8 cellular contexts compared by ENCODE assay signal in the genomic region with DNA sequence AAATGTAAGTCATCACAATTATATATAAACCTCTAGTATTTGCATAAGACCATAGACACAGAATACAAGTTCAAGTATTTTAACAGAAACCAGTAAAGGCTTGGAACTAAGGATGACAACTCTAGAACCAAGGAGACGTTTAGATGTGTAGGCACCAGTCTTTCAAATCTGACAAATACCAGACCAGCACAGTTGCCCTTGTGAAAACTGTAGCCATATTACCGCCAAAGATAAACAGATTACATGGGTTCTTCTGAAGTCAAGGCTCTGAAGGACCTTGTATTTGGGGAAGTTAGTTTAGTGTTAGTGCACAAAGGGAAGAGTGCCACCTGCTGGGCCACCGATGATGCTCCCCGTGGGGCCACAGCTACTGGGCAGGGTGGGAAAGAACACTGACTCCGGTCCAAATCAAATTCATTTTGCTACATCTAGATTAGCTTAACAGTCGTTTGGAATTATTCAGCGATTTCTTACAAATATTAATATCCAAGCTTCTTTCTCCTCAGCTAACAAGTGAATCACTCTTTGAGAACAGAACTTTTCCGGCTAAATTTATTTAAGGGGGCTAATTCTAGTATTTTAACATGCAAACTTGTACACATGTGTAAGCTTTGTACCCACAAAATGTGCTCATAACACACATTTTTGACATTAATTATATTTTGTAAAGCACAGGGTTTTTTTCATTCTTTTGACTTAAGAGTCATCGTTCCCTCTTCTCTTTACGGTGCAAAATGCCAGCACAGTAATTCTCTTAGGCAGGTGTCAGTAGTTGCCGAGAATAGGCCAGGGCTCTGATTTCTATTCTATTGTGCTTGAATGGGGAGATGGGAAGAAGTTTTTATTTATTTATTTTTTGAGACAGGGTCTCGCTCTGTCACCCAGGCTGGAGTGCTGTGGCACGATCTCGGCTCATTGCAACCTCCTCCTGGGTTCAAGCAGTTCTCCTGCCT. TPM values are rescaled to one million over a fixed set of nuclear protein-coding genes. Genes with fewer than 3 reads are reported as not detected.
DNase-seq lines count a peak whose midpoint lies in the region; ATAC-seq and TF ChIP-seq lines count a peak whose summit lies in the region.

No MANE protein-coding gene starts in this region.

- TF ChIP-seq POLR2A in gastrocnemius medialis (IDR thresholded peaks at IDR 0.05): no peak

- H3K27me3 Mint-ChIP-seq in T-cell: peaks cover 5 to 29% of the 10 kb centered on the region in 2 donors

- peaks cover 0 to 7% (median 5%) of the 10 kb centered on the region in 3 donors for H3K4me1 Mint-ChIP-seq in T-cell

- CTCF ChIA-PET in T-cell (lab: Charles Lee): interaction anchor here (0.5 to 5.4 kb wide), 29 partner anchors 9 to 1403 kb away, joined by 3 to 96 read pairs (median 3); a partner anchor contains a TSS

- no peak overlapping the region for H3K4me3 ChIP-seq in left ventricle myocardium inferior
- no peak overlapping the region for H3K4me3 ChIP-seq in gastrocnemius medialis

- TF ChIP-seq CTCF in left ventricle myocardium inferior (IDR thresholded peaks at IDR 0.05; ENCODE audit: borderline replicate concordance) (peak; percentile 97), gastrocnemius medialis (IDR thresholded peaks at IDR 0.05 in 4 of 5, conservative IDR thresholded peaks at IDR 0.05 in 1 of 5) (peak; percentile 89 to 96 (median 93))

- DNase-seq in NCI-H128 (lab: John Stamatoyannopoulos, UW; ENCODE audit: unreplicated experiment) (peak; percentile 21), T-cell (peak; percentile 40 to 79 (median 66)), left ventricle myocardium inferior (peak; percentile 80), gastrocnemius medialis (peak; percentile 60 to 71), cortex of kidney (lab: John Stamatoyannopoulos, UW) (no peak)
- DNase-seq in activated naive CD8-positive, alpha-beta T cell treated with anti-CD3 and anti-CD28 coated beads, Interleukin-2, amount 50 U/mL, for 16 hours (ENCODE audit: low read depth, low spot score): peak; percentile 46

- POLR2A ChIA-PET in T-cell (lab: Charles Lee): interaction anchor here in 1 of 2 donors (0.7 to 1.1 kb wide), 2 partner anchors 11 to 173 kb away, joined by 3 to 6 read pairs; no protein-coding TSS in a partner anchor

- in situ Hi-C loops in gastrocnemius medialis (cut with MboI; ENCODE audit: low sequenced_read_pairs in 4 of 4): loop anchor here in 3 of 4 donors (5.0 kb wide), 1 partner anchor 175 kb away; no protein-coding TSS in a partner anchor

- H3K9me3 ChIP-seq in left ventricle myocardium inferior (replicated peaks): no peaks in the 10 kb centered on the region
- H3K9me3 ChIP-seq in gastrocnemius medialis: no peaks in the 10 kb centered on the region

- H3K36me3 ChIP-seq in left ventricle myocardium inferior: no peaks in the 10 kb centered on the region
- no peaks in the 10 kb centered on the region for H3K36me3 ChIP-seq in gastrocnemius medialis

- H3K27ac Mint-ChIP-seq in T-cell: no peak overlapping the region

- peaks cover 11% of the 10 kb centered on the region for H3K4me1 ChIP-seq in left ventricle myocardium inferior
- peaks cover 6% of the 10 kb centered on the region in 2 donors for H3K4me1 ChIP-seq in gastrocnemius medialis

- ATAC-seq in GM18498 (IDR thresholded peaks at IDR 0.05; ENCODE audit: unreplicated experiment) (peak; percentile 96), HG02763 (IDR thresholded peaks at IDR 0.05; ENCODE audit: unreplicated experiment) (peak; percentile 92), T-cell (replicated peaks in 1 of 4) (peak; percentile 90 to 99 (median 92)), gastrocnemius medialis (peak; percentile 93 to 99)

- H3K27me3 ChIP-seq in left ventricle myocardium inferior (ENCODE audit: low read depth) (no peaks in the 10 kb centered on the region), gastrocnemius medialis (no peaks in the 10 kb centered on the region)

- H3K9me3 Mint-ChIP-seq in T-cell: no peaks in the 10 kb centered on the region

- H3K27ac ChIP-seq in left ventricle myocardium inferior (replicated peaks) (no peak overlapping the region), gastrocnemius medialis (no peak overlapping the region)

- intact Hi-C loops in left ventricle myocardium inferior (cut with micrococcal nuclease) (no loop called here), gastrocnemius medialis (cut with DNase I; ENCODE audit: low total_unique reads) (loop anchor here (1.0 to 2.0 kb wide), 2 partner anchors 177 to 227 kb away; a partner anchor contains a TSS)

- no peak overlapping the region for H3K4me3 Mint-ChIP-seq in T-cell

- H3K36me3 Mint-ChIP-seq in T-cell: no peaks in the 10 kb centered on the region

RNA-seq across cellular contexts. Expression of a gene that starts 8.0 kb away (rescaled TPM):
- 10 to 100 TPM; 19.9 to 53.6 (median 46.0) TPM for total RNA-seq in T-cell
- total RNA-seq in left ventricle myocardium inferior: 248 TPM
- 100 to 1,000 TPM in 1 of 4 donors, 10 to 100 TPM in 3; 11.7 to 125 (median 19.7) TPM for total RNA-seq in gastrocnemius medialis
